Comparison of ENCODE assay signal across 9 cellular contexts in genomic region chr12:27305673-27306504, GRCh38. TPM values are rescaled to one million over a fixed set of nuclear protein-coding genes. Genes with fewer than 3 reads are reported as not detected.
DNase-seq lines count a peak whose midpoint lies in the region; ATAC-seq and TF ChIP-seq lines count a peak whose summit lies in the region.
"Had no signal": no experiment of that assay in that cellular context is flagged by ENCODE, and none has a peak within 500 bp of the region (broad histone marks: within the 10 kb centered on the region; RNA-seq: fewer than 3 reads in every experiment).

No MANE protein-coding gene starts in this region.

- intact Hi-C loops in tibial artery (cut with DNase I; ENCODE audit: low total_unique reads): loop anchor here (5.0 to 10.0 kb wide), 2 partner anchors 61 to 284 kb away; partner anchors contain the start of genes MED21 and STK38L

- TF ChIP-seq CTCF in VCaP (conservative IDR thresholded peaks at IDR 0.05) (peak; percentile 83), right atrium auricular region (IDR thresholded peaks at IDR 0.05) (peak; percentile 51 to 74), tibial artery (IDR thresholded peaks at IDR 0.05) (peak; percentile 49 to 64)

- H3K27ac ChIP-seq in VCaP (no peak overlapping the region), right atrium auricular region (peak overlapping the region; percentile 15 to 41), tibial artery (peak overlapping the region; percentile 51 to 57)

- H3K9me3 ChIP-seq in right atrium auricular region (no peaks in the 10 kb centered on the region), tibial artery (no peaks in the 10 kb centered on the region)

- H3K4me3 ChIP-seq in right atrium auricular region (no peak overlapping the region), tibial artery (no peak overlapping the region)

- H3K4me1 ChIP-seq in right atrium auricular region (peaks cover 0 to 8% of the 10 kb centered on the region in 2 donors), tibial artery (peaks cover 0 to 54% (median 7%) of the 10 kb centered on the region in 4 donors)

- H3K27me3 ChIP-seq in right atrium auricular region (no peaks in the 10 kb centered on the region), tibial artery (no peaks in the 10 kb centered on the region)

- peaks cover 50% of the 10 kb centered on the region for H3K36me3 ChIP-seq in right atrium auricular region
- peaks cover 29 to 47% (median 39%) of the 10 kb centered on the region in 3 donors for H3K36me3 ChIP-seq in tibial artery

- DNase-seq in G401 (ENCODE audit: low spot score) (peak; percentile 58), NCI-H1417 treated with DMSO at 0.1 percent for 48 hours (lab: John Stamatoyannopoulos, UW) (peak; percentile 32), right atrium auricular region (ENCODE audit: low spot score) (no peak), tibial artery (no peak)
- DNase-seq in activated CD4-positive, alpha-beta T cell treated with anti-CD3 and anti-CD28 coated beads for 1 hour: no peak
- DNase-seq: right cardiac atrium had no signal

- in situ Hi-C loops in G401 (cut with HindIII; ENCODE audit: low sequenced_read_pairs): no loop called here

- no peak for ATAC-seq in GM19463 (IDR thresholded peaks at IDR 0.05; ENCODE audit: unreplicated experiment)
- ATAC-seq in GM18907 (IDR thresholded peaks at IDR 0.05; ENCODE audit: unreplicated experiment): no peak

RNA-seq across cellular contexts. Expression of gene BMAL2, which starts 26.7 kb away (rescaled TPM):
- total RNA-seq in G401 (2014; rRNA removed; shearing (Covaris generic)): 1.9 and 8.4 TPM in 2 replicates
- total RNA-seq in right atrium auricular region: 1 to 10 TPM in 1 of 2 donors, under 1 TPM in 1; 0.56 to 1.6 TPM

Comparison
In these comparisons a context has a peak if more than half of its experiments do, and no peak if none do; other contexts are left out.
1. DNase-seq: peak in G401 (single experiment) and NCI-H1417 treated with DMSO at 0.1 percent for 48 hours (single experiment); none in right atrium auricular region (single experiment), tibial artery (0 of 2) and activated CD4-positive, alpha-beta T cell treated with anti-CD3 and anti-CD28 coated beads for 1 hour (single experiment).
2. Peak in every context shown above with its lines, with median percentiles within 50 percentile points of each other: CTCF ChIP-seq.